In genomic region chr22:37807410-37808293, GRCh38 we compare ENCODE assay signal across 8 cellular contexts. TPM values are rescaled to one million over a fixed set of nuclear protein-coding genes. Genes with fewer than 3 reads are reported as not detected.
DNase-seq lines count a peak whose midpoint lies in the region; ATAC-seq and TF ChIP-seq lines count a peak whose summit lies in the region.

Gene GCAT (plus strand): TSS chr22:37807934. CDS start chr22:37807968, 34 bp downstream.

- no peaks in the 10 kb centered on the region for H3K36me3 ChIP-seq in skeletal muscle satellite cell (ENCODE audit: insufficient read depth, low read length)

- H3K9ac ChIP-seq in skeletal muscle satellite cell (ENCODE audit: low read depth, low read length) = peak within 1 kb of the TSS; percentile 97

- peak within 1 kb of the TSS; percentile 93 for H3K27ac ChIP-seq in VCaP

- peak within 1 kb of the TSS; percentile 99 for H3K4me2 ChIP-seq in skeletal muscle satellite cell (ENCODE audit: low read length)

- H3K27me3 ChIP-seq in skeletal muscle satellite cell (ENCODE audit: control insufficient read depth, insufficient read depth, low read length) = no peaks in the 10 kb centered on the region

- H3K4me1 ChIP-seq in skeletal muscle satellite cell (ENCODE audit: control insufficient read depth, insufficient read depth, low read length) = peaks cover 39% of the 10 kb centered on the region

- H3K9me3 ChIP-seq in iPS-18c (ENCODE audit: control insufficient read depth, insufficient read depth, low read length) (no peaks in the 10 kb centered on the region), skeletal muscle satellite cell (replicated peaks; ENCODE audit: low read length) (no peaks in the 10 kb centered on the region)

- ATAC-seq in HG03064 (IDR thresholded peaks at IDR 0.05; ENCODE audit: low read depth, unreplicated experiment) = peak; percentile 83

- H3K4me3 ChIP-seq in iPS-18c (ENCODE audit: insufficient read depth, low read depth, low read length) = peak within 1 kb of the TSS; percentile 89
- peak within 1 kb of the TSS; percentile 73 for H3K4me3 ChIP-seq in skeletal muscle satellite cell (ENCODE audit: low read length)

- TF ChIP-seq CTCF in VCaP (conservative IDR thresholded peaks at IDR 0.05) = no peak

- in situ Hi-C loops in T47D (cut with HindIII; ENCODE audit: low pct_unique_long_range_greater_than_20kb, low sequenced_read_pairs) = no loop called here

- peak; percentile 77 for DNase-seq in NK-92 treated with Interleukin-12 subunit alpha and Interleukin-12 subunit beta, amount 100 ng/mL, for 24 hours (lab: John Stamatoyannopoulos, UW)
- DNase-seq in NK-92 (lab: John Stamatoyannopoulos, UW; ENCODE audit: unreplicated experiment) (no peak), NCI-H2196 treated with DMSO at 0.1 percent for 48 hours (lab: John Stamatoyannopoulos, UW; ENCODE audit: unreplicated experiment) (peak; percentile 70), T47D (ENCODE audit: low read depth in 1 of 2, low spot score in 1 of 2) (peak; percentile 91 to 96)

RNA-seq across cellular contexts. Expression of gene GCAT, which starts in this region (rescaled TPM):
- 31.7 and 46.1 TPM in 2 replicates for total RNA-seq in skeletal muscle satellite cell (2012; rRNA removed)
